ENCODE assay signal across 8 cellular contexts in genomic region chr17:47802341-47803022, GRCh38. TPM values are rescaled to one million over a fixed set of nuclear protein-coding genes. Genes with fewer than 3 reads are reported as not detected.
DNase-seq lines count a peak whose midpoint lies in the region; ATAC-seq, FAIRE-seq and TF ChIP-seq lines count a peak whose summit lies in the region.

No MANE protein-coding gene starts in this region.

- ATAC-seq in HG02642 (IDR thresholded peaks at IDR 0.05; ENCODE audit: poor library complexity, unreplicated experiment): peak; percentile 61
- ATAC-seq in pancreas: peak; percentile 76 to 93 (median 88)
- no peak for ATAC-seq in HG03457 (IDR thresholded peaks at IDR 0.05; ENCODE audit: unreplicated experiment)

- no peaks in the 10 kb centered on the region for H3K36me3 ChIP-seq in CD8-positive, alpha-beta memory T cell (ENCODE audit: insufficient read depth, low read length)
- H3K36me3 ChIP-seq in fibroblast of lung (ENCODE audit: control insufficient read depth, insufficient read depth, low read length) (no peaks in the 10 kb centered on the region), pancreas (peaks cover 0 to 11% (median 3%) of the 10 kb centered on the region in 3 donors)

- peak; percentile 50 to 73 for TF ChIP-seq CTCF in fibroblast of lung (conservative IDR thresholded peaks at IDR 0.05 in 1 of 2, IDR thresholded peaks at IDR 0.05 in 1 of 2; ENCODE audit: low read depth in 1 of 2, low read length in 2 of 2)
- TF ChIP-seq CTCF in pancreas (IDR thresholded peaks at IDR 0.05): peak in 3 of 4 donors; percentile 42 to 47 (median 42)

- H3K9ac ChIP-seq in fibroblast of lung (ENCODE audit: insufficient read depth, low read length): no peak overlapping the region

- H3K4me3 ChIP-seq in CD8-positive, alpha-beta memory T cell (ENCODE audit: low read length): no peak overlapping the region
- H3K4me3 ChIP-seq in fibroblast of lung (replicated peaks in 1 of 4; ENCODE audit: control extremely low read depth in 1 of 4, insufficient read depth in 1 of 4, low read depth in 3 of 4, low read length in 4 of 4): no peak overlapping the region
- no peak overlapping the region for H3K4me3 ChIP-seq in pancreas

- intact Hi-C loops in pancreas (cut with DNase I): loop anchor here in 1 of 3 donors (10.0 kb wide), 1 partner anchor 108 kb away; the partner anchor contains the start of gene TBKBP1

- FAIRE-seq in pancreas (lab: Jason Lieb, UNC): no peak

- no peak overlapping the region for H3K27ac ChIP-seq in CD8-positive, alpha-beta memory T cell (ENCODE audit: low read depth, low read length)
- no peak overlapping the region for H3K27ac ChIP-seq in fibroblast of lung (ENCODE audit: insufficient read depth, low read length)
- no peak overlapping the region for H3K27ac ChIP-seq in pancreas

- H3K79me2 ChIP-seq in fibroblast of lung (ENCODE audit: control insufficient read depth, insufficient read depth, low read length): no peaks in the 10 kb centered on the region

- peak overlapping the region in 1 of 8 donors; percentile 58 for H3K27ac Mint-ChIP-seq in CD8-positive, alpha-beta memory T cell

- no peaks in the 10 kb centered on the region for H3K9me3 ChIP-seq in CD8-positive, alpha-beta memory T cell (ENCODE audit: low read length)
- H3K9me3 ChIP-seq in fibroblast of lung (ENCODE audit: control insufficient read depth, insufficient read depth, low read depth, low read length) (no peaks in the 10 kb centered on the region), pancreas (no peaks in the 10 kb centered on the region)

- peaks cover 0 to 3% (median 1%) of the 10 kb centered on the region in 3 donors for H3K4me1 Mint-ChIP-seq in CD8-positive, alpha-beta memory T cell

- H3K4me2 ChIP-seq in fibroblast of lung (ENCODE audit: extremely low read depth, insufficient read depth, low read length): no peak overlapping the region

- H3K4me1 ChIP-seq in CD8-positive, alpha-beta memory T cell (ENCODE audit: insufficient read depth, low read length): no peaks in the 10 kb centered on the region
- H3K4me1 ChIP-seq in fibroblast of lung (ENCODE audit: control insufficient read depth, extremely low read depth, insufficient read depth, low read length) (no peaks in the 10 kb centered on the region), pancreas (no peaks in the 10 kb centered on the region)

- no peaks in the 10 kb centered on the region for H4K20me1 ChIP-seq in fibroblast of lung (ENCODE audit: control insufficient read depth, extremely low read depth, insufficient read depth, low read length)

- WGBS in pancreas, 2 donors: 27 to 28% methylated on average over 9 of the region's 9 CpGs

- H2AFZ ChIP-seq in fibroblast of lung (ENCODE audit: low read length): no peak overlapping the region

- no peaks in the 10 kb centered on the region for H3K9me3 Mint-ChIP-seq in CD8-positive, alpha-beta memory T cell

- H3K27me3 ChIP-seq in CD8-positive, alpha-beta memory T cell (ENCODE audit: insufficient read depth, low read length, poor library complexity, severe bottlenecking): no peaks in the 10 kb centered on the region
- peaks cover 23% of the 10 kb centered on the region for H3K27me3 ChIP-seq in fibroblast of lung (ENCODE audit: control insufficient read depth, insufficient read depth, low read length)
- H3K27me3 ChIP-seq in pancreas: no peaks in the 10 kb centered on the region

- CTCF ChIA-PET in CD8-positive, alpha-beta memory T cell (lab: Charles Lee): interaction anchor here (0.8 to 2.2 kb wide), 7 partner anchors 11 to 168 kb away, joined by 3 to 9 read pairs (median 3); no protein-coding TSS in a partner anchor

- H3K4me3 Mint-ChIP-seq in CD8-positive, alpha-beta memory T cell: no peak overlapping the region

- POLR2A ChIA-PET in CD8-positive, alpha-beta memory T cell (lab: Charles Lee): no interaction called here

- DNase-seq in CD8-positive, alpha-beta memory T cell: peak; percentile 35 to 73 (median 46)
- DNase-seq in NCI-H774 (lab: John Stamatoyannopoulos, UW) (peak; percentile 63), fibroblast of lung (ENCODE audit: low read depth in 2 of 2) (peak; percentile 20 to 39), pancreas (peak in 2 of 6 donors; percentile 52 to 59), ureter (ENCODE audit: low spot score) (peak; percentile 47)
- DNase-seq in activated CD8-positive, alpha-beta memory T cell treated with anti-CD3 and anti-CD28 coated beads, Interleukin-2, amount 50 U/mL, for 4 hours: peak; percentile 64

- H3K27me3 Mint-ChIP-seq in CD8-positive, alpha-beta memory T cell: peaks cover 0 to 7% of the 10 kb centered on the region in 2 donors

- H3K36me3 Mint-ChIP-seq in CD8-positive, alpha-beta memory T cell: peaks cover 0 to 16% (median 5%) of the 10 kb centered on the region in 3 donors

RNA-seq across cellular contexts. Expression of gene OSBPL7, which starts 19.1 kb away (rescaled TPM):
- total RNA-seq in CD8-positive, alpha-beta memory T cell: 10 to 100 TPM; 16.9 to 17.5 TPM
- 11.0 TPM for polyA plus RNA-seq in CD8-positive, alpha-beta memory T cell
- total RNA-seq in fibroblast of lung: 5.4 and 7.1 TPM in 2 replicates
- 2.1 and 2.2 TPM in 2 replicates for polyA plus RNA-seq in fibroblast of lung
- 2.8 and 3.2 TPM in 2 replicates for polyA plus RNA-seq in fibroblast of lung (2012)
- polyA minus RNA-seq in fibroblast of lung (ENCODE audit: low replicate concordance): 3.8 and 13.6 TPM in 2 replicates
- 10 to 100 TPM in 3 of 6 donors, 1 to 10 TPM in 3; 8.4 to 20.2 (median 11.3) TPM for total RNA-seq in pancreas
- polyA plus RNA-seq in pancreas: 10 to 100 TPM; 23.3 to 34.7 TPM
- 27.2 TPM for total RNA-seq in ureter

RNA-seq across cellular contexts. Expression of gene MRPL10, which starts 28.9 kb away (rescaled TPM):
- total RNA-seq in CD8-positive, alpha-beta memory T cell: 10 to 100 TPM; 67.0 to 67.7 TPM
- polyA plus RNA-seq in CD8-positive, alpha-beta memory T cell: 59.8 TPM
- total RNA-seq in fibroblast of lung (26.5 and 31.0 TPM in 2 replicates), pancreas (10 to 100 TPM; 16.8 to 35.2 (median 25.1) TPM), ureter (38.2 TPM)
- polyA plus RNA-seq in fibroblast of lung (44.7 and 53.1 TPM in 2 replicates), pancreas (10 to 100 TPM; 18.3 to 23.2 TPM)
- polyA plus RNA-seq in fibroblast of lung (2012): 38.5 and 40.2 TPM in 2 replicates
- polyA minus RNA-seq in fibroblast of lung (ENCODE audit: low replicate concordance): 58.3 and 103 TPM in 2 replicates

RNA-seq across cellular contexts. Expression of gene LRRC46, which starts 29.0 kb away (rescaled TPM):
- under 1 TPM; 0.49 to 0.83 TPM for total RNA-seq in CD8-positive, alpha-beta memory T cell
- polyA plus RNA-seq in CD8-positive, alpha-beta memory T cell: 0.28 TPM
- total RNA-seq in fibroblast of lung: under 0.01 TPM in 2 replicates
- polyA plus RNA-seq in fibroblast of lung: 0.19 and 0.93 TPM in 2 replicates
- 0.41 and 1.1 TPM in 2 replicates for polyA plus RNA-seq in fibroblast of lung (2012)
- 2.1 TPM in 1 of 2 replicates, not detected in the other for polyA minus RNA-seq in fibroblast of lung (ENCODE audit: low replicate concordance)
- total RNA-seq in pancreas: under 1 TPM; 0.14 to 0.66 (median 0.38) TPM
- polyA plus RNA-seq in pancreas: 1 to 10 TPM in 1 of 2 donors, under 1 TPM in 1; 0.73 to 1.8 TPM
- 0.31 TPM for total RNA-seq in ureter

RNA-seq across cellular contexts. Expression of gene SCRN2, which starts 38.6 kb away (rescaled TPM):
- 10 to 100 TPM; 17.3 to 18.0 TPM for total RNA-seq in CD8-positive, alpha-beta memory T cell
- 17.2 TPM for polyA plus RNA-seq in CD8-positive, alpha-beta memory T cell
- total RNA-seq in fibroblast of lung (22.3 and 40.8 TPM in 2 replicates), pancreas (10 to 100 TPM; 12.6 to 24.3 (median 19.0) TPM), ureter (36.5 TPM)
- polyA plus RNA-seq in fibroblast of lung (10.2 and 10.6 TPM in 2 replicates), pancreas (10 to 100 TPM; 50.4 to 56.1 TPM)
- 12.8 and 15.5 TPM in 2 replicates for polyA plus RNA-seq in fibroblast of lung (2012)
- 23.8 and 24.3 TPM in 2 replicates for polyA minus RNA-seq in fibroblast of lung (ENCODE audit: low replicate concordance)

RNA-seq across cellular contexts. Expression of gene SP6, which starts 48.5 kb away (rescaled TPM):
- under 1 TPM; 0.07 to 0.09 TPM for total RNA-seq in CD8-positive, alpha-beta memory T cell
- polyA plus RNA-seq in CD8-positive, alpha-beta memory T cell: 0.59 TPM
- under 0.01 TPM in 1 of 2 replicates, not detected in the other for total RNA-seq in fibroblast of lung
- 0.07 and 0.11 TPM in 2 replicates for polyA plus RNA-seq in fibroblast of lung
- polyA plus RNA-seq in fibroblast of lung (2012): 0.12 and 0.25 TPM in 2 replicates
- not detected in 2 replicates for polyA minus RNA-seq in fibroblast of lung (ENCODE audit: low replicate concordance)
- under 1 TPM; 0.12 to 0.56 (median 0.22) TPM for total RNA-seq in pancreas
- under 1 TPM; 0.16 to 0.27 TPM for polyA plus RNA-seq in pancreas
- total RNA-seq in ureter: 9.2 TPM
